8 cellular contexts compared by ENCODE assay signal in genomic region chr1:244599937-244600350, GRCh38. TPM values are rescaled to one million over a fixed set of nuclear protein-coding genes. Genes with fewer than 3 reads are reported as not detected.
DNase-seq lines count a peak whose midpoint lies in the region; ATAC-seq and TF ChIP-seq lines count a peak whose summit lies in the region.

No MANE protein-coding gene starts in this region.

- peak; percentile 96 for ATAC-seq in GM21390 (IDR thresholded peaks at IDR 0.05; ENCODE audit: unreplicated experiment)
- ATAC-seq in activated CD8-positive, alpha-beta T cell treated with anti-CD3 and anti-CD28 coated beads for 36 hours = peak; percentile 93

- peaks cover 1 to 10% of the 10 kb centered on the region in 2 donors for H3K27me3 Mint-ChIP-seq in CD8-positive, alpha-beta memory T cell
- peaks cover 6% of the 10 kb centered on the region for H3K27me3 Mint-ChIP-seq in activated CD8-positive, alpha-beta T cell treated with anti-CD3 and anti-CD28 coated beads for 36 hours

- no peaks in the 10 kb centered on the region for H3K27me3 ChIP-seq in CD8-positive, alpha-beta memory T cell (ENCODE audit: insufficient read depth, low read length, poor library complexity, severe bottlenecking)
- H3K27me3 ChIP-seq in left ventricle myocardium inferior (ENCODE audit: low read depth) = peaks cover 10% of the 10 kb centered on the region

- CTCF ChIA-PET in CD8-positive, alpha-beta memory T cell (lab: Charles Lee) = interaction anchor here (1.5 to 2.0 kb wide), 3 partner anchors 197 to 443 kb away, joined by 6 to 11 read pairs (median 7); no protein-coding TSS in a partner anchor
- CTCF ChIA-PET in activated CD8-positive, alpha-beta T cell treated with anti-CD3 and anti-CD28 coated beads for 36 hours (lab: Charles Lee) = interaction anchor here (0.5 to 1.6 kb wide), 6 partner anchors 12 to 442 kb away, joined by 3 to 10 read pairs (median 4); no protein-coding TSS in a partner anchor

- H3K4me1 Mint-ChIP-seq in CD8-positive, alpha-beta memory T cell = peaks cover 3 to 10% (median 6%) of the 10 kb centered on the region in 3 donors
- H3K4me1 Mint-ChIP-seq in activated CD8-positive, alpha-beta T cell treated with anti-CD3 and anti-CD28 coated beads for 36 hours (ENCODE audit: low read depth) = peaks cover 18% of the 10 kb centered on the region

- no peaks in the 10 kb centered on the region for H3K36me3 ChIP-seq in CD8-positive, alpha-beta memory T cell (ENCODE audit: insufficient read depth, low read length)
- H3K36me3 ChIP-seq in left ventricle myocardium inferior = no peaks in the 10 kb centered on the region

- peak overlapping the region in 5 of 8 donors; percentile 16 to 77 (median 58) for H3K27ac Mint-ChIP-seq in CD8-positive, alpha-beta memory T cell
- peak overlapping the region; percentile 86 for H3K27ac Mint-ChIP-seq in activated CD8-positive, alpha-beta T cell treated with anti-CD3 and anti-CD28 coated beads for 36 hours

- no peak overlapping the region for H3K4me3 ChIP-seq in CD8-positive, alpha-beta memory T cell (ENCODE audit: low read length)
- H3K4me3 ChIP-seq in left ventricle myocardium inferior = no peak overlapping the region

- no peak for TF ChIP-seq CTCF in activated CD8-positive, alpha-beta T cell treated with anti-CD3 and anti-CD28 coated beads for 36 hours (IDR thresholded peaks at IDR 0.05)
- TF ChIP-seq CTCF in left ventricle myocardium inferior (IDR thresholded peaks at IDR 0.05; ENCODE audit: borderline replicate concordance) = no peak

- DNase-seq in CD8-positive, alpha-beta memory T cell = peak in 1 of 5 donors; percentile 70
- peak; percentile 93 for DNase-seq in HS-5 (ENCODE audit: low read depth)
- DNase-seq in activated CD8-positive, alpha-beta T cell treated with anti-CD3 and anti-CD28 coated beads for 36 hours = peak; percentile 67
- DNase-seq in germinal center (ENCODE audit: low spot score) = peak; percentile 3
- DNase-seq in stimulated activated CD8-positive, alpha-beta memory T cell treated with anti-CD3 and anti-CD28 coated beads, Interleukin-7, amount 100 ng/mL, for 4 hours (ENCODE audit: low read depth in 2 of 2) = peak; percentile 11 to 13
- no peak for DNase-seq in iPS-NIHi11 (ENCODE audit: low spot score)
- DNase-seq in left ventricle myocardium inferior = no peak

- no peak overlapping the region for H3K27ac ChIP-seq in CD8-positive, alpha-beta memory T cell (ENCODE audit: low read depth, low read length)
- H3K27ac ChIP-seq in left ventricle myocardium inferior (replicated peaks) = no peak overlapping the region

- POLR2A ChIA-PET in CD8-positive, alpha-beta memory T cell (lab: Charles Lee) = interaction anchor here (0.5 to 1.0 kb wide), 3 partner anchors 235 to 372 kb away, joined by 3 to 5 read pairs (median 3); partner anchors contain the start of gene COX20
- POLR2A ChIA-PET in activated CD8-positive, alpha-beta T cell treated with anti-CD3 and anti-CD28 coated beads for 36 hours (lab: Charles Lee) = interaction anchor here (1.0 kb wide), 1 partner anchor 265 kb away, joined by 3 read pairs; the partner anchor contains the start of gene HNRNPU

- peak overlapping the region in 2 of 7 donors; percentile 36 to 67 for H3K4me3 Mint-ChIP-seq in CD8-positive, alpha-beta memory T cell
- peak overlapping the region; percentile 47 for H3K4me3 Mint-ChIP-seq in activated CD8-positive, alpha-beta T cell treated with anti-CD3 and anti-CD28 coated beads for 36 hours

- H3K9me3 ChIP-seq in CD8-positive, alpha-beta memory T cell (ENCODE audit: low read length) = no peaks in the 10 kb centered on the region
- no peaks in the 10 kb centered on the region for H3K9me3 ChIP-seq in left ventricle myocardium inferior (replicated peaks)

- H3K36me3 Mint-ChIP-seq in CD8-positive, alpha-beta memory T cell = peaks cover 0 to 3% (median 0%) of the 10 kb centered on the region in 3 donors
- H3K36me3 Mint-ChIP-seq in activated CD8-positive, alpha-beta T cell treated with anti-CD3 and anti-CD28 coated beads for 36 hours (ENCODE audit: low read depth) = no peaks in the 10 kb centered on the region

- intact Hi-C loops in activated CD8-positive, alpha-beta T cell treated with anti-CD3 and anti-CD28 coated beads for 36 hours (cut with micrococcal nuclease) = loop anchor here (5.0 kb wide), 1 partner anchor 442 kb away; no protein-coding TSS in a partner anchor
- intact Hi-C loops in left ventricle myocardium inferior (cut with micrococcal nuclease) = loop anchor here (10.0 kb wide), 1 partner anchor 445 kb away; no protein-coding TSS in a partner anchor

- no peaks in the 10 kb centered on the region for H3K4me1 ChIP-seq in CD8-positive, alpha-beta memory T cell (ENCODE audit: insufficient read depth, low read length)
- no peaks in the 10 kb centered on the region for H3K4me1 ChIP-seq in left ventricle myocardium inferior

- H3K9me3 Mint-ChIP-seq in CD8-positive, alpha-beta memory T cell = no peaks in the 10 kb centered on the region
- H3K9me3 Mint-ChIP-seq in activated CD8-positive, alpha-beta T cell treated with anti-CD3 and anti-CD28 coated beads for 36 hours = no peaks in the 10 kb centered on the region

RNA-seq across cellular contexts. Expression of gene DESI2, which starts 53.0 kb away (rescaled TPM):
- 10 to 100 TPM; 32.9 to 33.7 TPM for total RNA-seq in CD8-positive, alpha-beta memory T cell
- 21.4 TPM for polyA plus RNA-seq in CD8-positive, alpha-beta memory T cell
- total RNA-seq in activated CD8-positive, alpha-beta T cell treated with anti-CD3 and anti-CD28 coated beads for 36 hours = 10 to 100 TPM; 30.4 to 31.1 TPM
- total RNA-seq in left ventricle myocardium inferior = 22.3 TPM

Comparison
In these comparisons a context has a peak if more than half of its experiments do, and no peak if none do; other contexts are left out.
1. DNase-seq: peak in HS-5 (single experiment), activated CD8-positive, alpha-beta T cell treated with anti-CD3 and anti-CD28 coated beads for 36 hours (single experiment), germinal center (single experiment) and stimulated activated CD8-positive, alpha-beta memory T cell treated with anti-CD3 and anti-CD28 coated beads, Interleukin-7, amount 100 ng/mL, for 4 hours (2 of 2); none in iPS-NIHi11 (single experiment) and left ventricle myocardium inferior (single experiment).